Comparison of ENCODE assay signal across 13 cellular contexts in genomic region chr2:202750778-202751427, GRCh38.
A peak's percentile ranks its signal among the peaks of the same experiment; 100 is the strongest.
DNase-seq lines count a peak whose midpoint lies in the region; ATAC-seq and TF ChIP-seq lines count a peak whose summit lies in the region.
"Had no signal": no experiment of that assay in that cellular context is flagged by ENCODE, and none has a peak within 500 bp of the region (broad histone marks: within the 10 kb centered on the region; RNA-seq: fewer than 3 reads in every experiment).

No MANE protein-coding gene starts in this region.

- ATAC-seq in activated CD4-positive, alpha-beta T cell treated with anti-CD3 and anti-CD28 coated beads for 36 hours = peak; percentile 28
- ATAC-seq in activated CD8-positive, alpha-beta T cell treated with anti-CD3 and anti-CD28 coated beads, Interleukin-2, amount 10 ng/mL, durations not matched to agents 7 days and 5 days = no peak
- ATAC-seq in naive B cell (ENCODE audit: low read depth in 2 of 2) = peak; percentile 92
- ATAC-seq in HG03342 (IDR thresholded peaks at IDR 0.05; ENCODE audit: unreplicated experiment) = no peak
- ATAC-seq: body of pancreas, gastrocnemius medialis had no signal

- H3K27me3 Mint-ChIP-seq in activated CD4-positive, alpha-beta T cell treated with anti-CD3 and anti-CD28 coated beads for 36 hours = no peaks in the 10 kb centered on the region
- no peaks in the 10 kb centered on the region for H3K27me3 Mint-ChIP-seq in activated CD4-positive, alpha-beta T cell treated with anti-CD3 and anti-CD28 coated beads, Interleukin-2, amount 10 ng/mL, durations not matched to agents 24 days and 14 days
- no peaks in the 10 kb centered on the region for H3K27me3 Mint-ChIP-seq in activated CD8-positive, alpha-beta T cell treated with anti-CD3 and anti-CD28 coated beads, Interleukin-2, amount 10 ng/mL, durations not matched to agents 7 days and 5 days (ENCODE audit: low read depth)
- no peaks in the 10 kb centered on the region for H3K27me3 Mint-ChIP-seq in naive B cell

- DNase-seq in activated CD4-positive, alpha-beta T cell treated with anti-CD3 and anti-CD28 coated beads for 36 hours = no peak
- DNase-seq in activated CD4-positive, alpha-beta T cell treated with anti-CD3 and anti-CD28 coated beads, Interleukin-2, amount 10 ng/mL, durations not matched to agents 24 days and 14 days = no peak
- no peak for DNase-seq in activated CD8-positive, alpha-beta T cell treated with anti-CD3 and anti-CD28 coated beads, Interleukin-2, amount 10 ng/mL, durations not matched to agents 7 days and 5 days
- DNase-seq in naive B cell (peak; percentile 62), COLO829 (ENCODE audit: low spot score) (no peak), kidney glomerular epithelial cell (lab: John Stamatoyannopoulos, UW) (no peak)
- DNase-seq: activated CD4-positive, CD25-positive, alpha-beta regulatory T cell treated with anti-CD3 and anti-CD28 coated beads, Interleukin-2, amount 50 U/mL, for 72 hours; body of pancreas; gastrocnemius medialis; MV-4-11 had no signal

- CTCF ChIA-PET in activated CD4-positive, alpha-beta T cell treated with anti-CD3 and anti-CD28 coated beads for 36 hours (lab: Charles Lee) = interaction anchor here (0.9 kb wide), 1 partner anchor 159 kb away, joined by 3 read pairs; no protein-coding TSS in a partner anchor
- CTCF ChIA-PET in HEK293 (lab: Yijun Ruan, JAX) = no interaction called here
- CTCF ChIA-PET in activated CD8-positive, alpha-beta T cell treated with anti-CD3 and anti-CD28 coated beads, Interleukin-2, amount 10 ng/mL, durations not matched to agents 7 days and 5 days (lab: Charles Lee) = interaction anchor here (1.3 to 1.5 kb wide), 2 partner anchors 120 to 162 kb away, joined by 3 to 4 read pairs; no protein-coding TSS in a partner anchor

- H3K4me3 Mint-ChIP-seq in activated CD4-positive, alpha-beta T cell treated with anti-CD3 and anti-CD28 coated beads for 36 hours = no peak overlapping the region
- no peak overlapping the region for H3K4me3 Mint-ChIP-seq in activated CD4-positive, alpha-beta T cell treated with anti-CD3 and anti-CD28 coated beads, Interleukin-2, amount 10 ng/mL, durations not matched to agents 24 days and 14 days
- no peak overlapping the region for H3K4me3 Mint-ChIP-seq in activated CD8-positive, alpha-beta T cell treated with anti-CD3 and anti-CD28 coated beads, Interleukin-2, amount 10 ng/mL, durations not matched to agents 7 days and 5 days
- H3K4me3 Mint-ChIP-seq in naive B cell = peak overlapping the region in 7 of 8 donors; percentile 38 to 83 (median 69)

- peak overlapping the region; percentile 94 for H3K27ac Mint-ChIP-seq in activated CD4-positive, alpha-beta T cell treated with anti-CD3 and anti-CD28 coated beads for 36 hours
- H3K27ac Mint-ChIP-seq in activated CD4-positive, alpha-beta T cell treated with anti-CD3 and anti-CD28 coated beads, Interleukin-2, amount 10 ng/mL, durations not matched to agents 24 days and 14 days = no peak overlapping the region
- H3K27ac Mint-ChIP-seq in activated CD8-positive, alpha-beta T cell treated with anti-CD3 and anti-CD28 coated beads, Interleukin-2, amount 10 ng/mL, durations not matched to agents 7 days and 5 days = peak overlapping the region; percentile 37
- H3K27ac Mint-ChIP-seq in naive B cell = peak overlapping the region; percentile 26 to 97 (median 80)

- H3K4me1 ChIP-seq in HEK293 (ENCODE audit: control insufficient read depth, insufficient read depth, low read length) = no peaks in the 10 kb centered on the region
- H3K4me1 ChIP-seq: body of pancreas, gastrocnemius medialis had no signal

- peaks cover 45% of the 10 kb centered on the region for H3K4me1 Mint-ChIP-seq in activated CD4-positive, alpha-beta T cell treated with anti-CD3 and anti-CD28 coated beads for 36 hours
- peaks cover 6% of the 10 kb centered on the region for H3K4me1 Mint-ChIP-seq in activated CD4-positive, alpha-beta T cell treated with anti-CD3 and anti-CD28 coated beads, Interleukin-2, amount 10 ng/mL, durations not matched to agents 24 days and 14 days
- peaks cover 5% of the 10 kb centered on the region for H3K4me1 Mint-ChIP-seq in activated CD8-positive, alpha-beta T cell treated with anti-CD3 and anti-CD28 coated beads, Interleukin-2, amount 10 ng/mL, durations not matched to agents 7 days and 5 days (ENCODE audit: low read depth)
- H3K4me1 Mint-ChIP-seq in naive B cell = peaks cover 21 to 65% (median 53%) of the 10 kb centered on the region in 3 donors

- no peak overlapping the region for H3K27ac ChIP-seq in HEK293 (ENCODE audit: extremely low read depth, low read depth, low read length)
- H3K27ac ChIP-seq: body of pancreas, gastrocnemius medialis had no signal

- peaks cover 6% of the 10 kb centered on the region for H3K9me3 Mint-ChIP-seq in activated CD4-positive, alpha-beta T cell treated with anti-CD3 and anti-CD28 coated beads for 36 hours (ENCODE audit: low read depth)
- H3K9me3 Mint-ChIP-seq in activated CD4-positive, alpha-beta T cell treated with anti-CD3 and anti-CD28 coated beads, Interleukin-2, amount 10 ng/mL, durations not matched to agents 24 days and 14 days = peaks cover 11% of the 10 kb centered on the region
- H3K9me3 Mint-ChIP-seq in activated CD8-positive, alpha-beta T cell treated with anti-CD3 and anti-CD28 coated beads, Interleukin-2, amount 10 ng/mL, durations not matched to agents 7 days and 5 days (ENCODE audit: insufficient read depth) = peaks cover 9% of the 10 kb centered on the region
- H3K9me3 Mint-ChIP-seq in naive B cell = peaks cover 0 to 6% (median 0%) of the 10 kb centered on the region in 7 donors

- H3K9me3 ChIP-seq in HEK293 (ENCODE audit: control insufficient read depth, insufficient read depth, low read depth, low read length) = no peaks in the 10 kb centered on the region
- H3K9me3 ChIP-seq: gastrocnemius medialis had no signal

- TF ChIP-seq CTCF in HEK293 (tag by site-specific recombination; IDR thresholded peaks at IDR 0.05) = no peak

- peaks cover 25% of the 10 kb centered on the region for H3K36me3 Mint-ChIP-seq in activated CD4-positive, alpha-beta T cell treated with anti-CD3 and anti-CD28 coated beads for 36 hours (ENCODE audit: low read depth)
- peaks cover 8% of the 10 kb centered on the region for H3K36me3 Mint-ChIP-seq in activated CD4-positive, alpha-beta T cell treated with anti-CD3 and anti-CD28 coated beads, Interleukin-2, amount 10 ng/mL, durations not matched to agents 24 days and 14 days (ENCODE audit: low read depth)
- H3K36me3 Mint-ChIP-seq in activated CD8-positive, alpha-beta T cell treated with anti-CD3 and anti-CD28 coated beads, Interleukin-2, amount 10 ng/mL, durations not matched to agents 7 days and 5 days (ENCODE audit: low read depth) = peaks cover 10% of the 10 kb centered on the region
- H3K36me3 Mint-ChIP-seq in naive B cell = peaks cover 8 to 12% of the 10 kb centered on the region in 2 donors

- H3K4me3 ChIP-seq in HEK293 (ENCODE audit: low read depth, low read length) = no peak overlapping the region
- H3K4me3 ChIP-seq: body of pancreas, gastrocnemius medialis, HAP-1 had no signal

- peaks cover 0 to under 1% of the 10 kb centered on the region in 2 experiments; a peak in 1 of 3 replicates for H3K36me3 ChIP-seq in HEK293 (ENCODE audit: control insufficient read depth in 2 of 2, insufficient read depth in 1 of 2, low read length in 2 of 2)
- H3K36me3 ChIP-seq: gastrocnemius medialis, HAP-1 had no signal

- intact Hi-C loops in activated CD4-positive, alpha-beta T cell treated with anti-CD3 and anti-CD28 coated beads for 36 hours (cut with DNase I, micrococcal nuclease) = no loop called here
- intact Hi-C loops in activated CD4-positive, alpha-beta T cell treated with anti-CD3 and anti-CD28 coated beads, Interleukin-2, amount 10 ng/mL, durations not matched to agents 24 days and 14 days (cut with micrococcal nuclease) = loop anchor here (5.0 kb wide), 1 partner anchor 49 kb away; no protein-coding TSS in a partner anchor

- POLR2A ChIA-PET in activated CD4-positive, alpha-beta T cell treated with anti-CD3 and anti-CD28 coated beads for 36 hours (lab: Charles Lee) = interaction anchor here (0.6 to 1.5 kb wide), 3 partner anchors 10 to 130 kb away, joined by 3 to 5 read pairs (median 3); no protein-coding TSS in a partner anchor
- POLR2A ChIA-PET in HEK293 (lab: Yijun Ruan, JAX) = no interaction called here
- POLR2A ChIA-PET in activated CD8-positive, alpha-beta T cell treated with anti-CD3 and anti-CD28 coated beads, Interleukin-2, amount 10 ng/mL, durations not matched to agents 7 days and 5 days (lab: Charles Lee) = interaction anchor here (1.1 kb wide), 1 partner anchor 117 kb away, joined by 3 read pairs; no protein-coding TSS in a partner anchor

TF ChIP-seq in HEK293, 187 proteins besides CTCF, POLR2A, EP300 and RAD21 (continues in another document):
- TF ChIP-seq ZNF221 (tag by site-specific recombination; IDR thresholded peaks at IDR 0.05; ENCODE audit: borderline replicate concordance) (no peak), ZNF561 (tag by site-specific recombination; IDR thresholded peaks at IDR 0.05; ENCODE audit: borderline replicate concordance) (peak; percentile 65; the same call in 1 of the 2 replicates), ZNF677 (tag by site-specific recombination; IDR thresholded peaks at IDR 0.05) (no peak), PATZ1 (tag by site-specific recombination; IDR thresholded peaks at IDR 0.05) (no peak), ZNF670 (tag by site-specific recombination; IDR thresholded peaks at IDR 0.05; ENCODE audit: low read depth) (no peak), ZNF76 (tag by site-specific recombination; IDR thresholded peaks at IDR 0.05; ENCODE audit: borderline replicate concordance, low read depth) (no peak)

Comparison
In these comparisons a context has a peak if more than half of its experiments do, and no peak if none do; other contexts are left out.
1. ATAC-seq: peak in activated CD4-positive, alpha-beta T cell treated with anti-CD3 and anti-CD28 coated beads for 36 hours (single experiment) and naive B cell (2 of 2); none in activated CD8-positive, alpha-beta T cell treated with anti-CD3 and anti-CD28 coated beads, Interleukin-2, amount 10 ng/mL, durations not matched to agents 7 days and 5 days (single experiment) and HG03342 (single experiment).
2. H3K4me3 Mint-ChIP-seq: peak in naive B cell (7 of 8); none in activated CD4-positive, alpha-beta T cell treated with anti-CD3 and anti-CD28 coated beads for 36 hours (single experiment), activated CD4-positive, alpha-beta T cell treated with anti-CD3 and anti-CD28 coated beads, Interleukin-2, amount 10 ng/mL, durations not matched to agents 24 days and 14 days (single experiment) and activated CD8-positive, alpha-beta T cell treated with anti-CD3 and anti-CD28 coated beads, Interleukin-2, amount 10 ng/mL, durations not matched to agents 7 days and 5 days (single experiment).